34 cellular contexts compared by ENCODE assay signal in the genomic region with DNA sequence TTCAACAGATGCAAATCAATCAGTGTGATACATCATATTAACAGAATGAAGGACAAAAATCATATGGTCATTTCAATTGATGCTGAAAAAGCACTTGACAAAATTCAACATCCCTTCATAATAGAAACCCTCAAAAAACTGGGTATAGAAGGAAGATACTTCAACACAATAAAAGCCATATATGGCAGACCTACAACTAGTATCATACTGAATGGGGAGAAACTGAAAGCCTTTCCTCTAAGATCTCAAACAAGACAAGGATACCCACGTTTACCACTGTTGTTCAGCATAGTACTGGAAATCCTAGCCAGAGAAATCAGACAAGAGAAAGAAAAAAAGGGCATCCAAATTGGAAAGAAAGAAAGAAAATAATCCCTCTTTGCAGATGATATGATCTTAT. TPM values are rescaled to one million over a fixed set of nuclear protein-coding genes. Genes with fewer than 3 reads are reported as not detected.
"Had no signal": no experiment of that assay in that cellular context is flagged by ENCODE, and none has a peak within 500 bp of the region (broad histone marks: within the 10 kb centered on the region; RNA-seq: fewer than 3 reads in every experiment).

No MANE protein-coding gene starts in this region.

- DNase-seq: colonic mucosa; cortex of kidney; effector CD8-positive, alpha-beta T cell; effector memory CD8-positive, alpha-beta T cell; endodermal cell; erythroblast; esophagus squamous epithelium; foreskin fibroblast; foreskin melanocyte; gastrocnemius medialis; glutamatergic neuron; head of caudate nucleus; heart right ventricle; hippocampal formation; left cardiac atrium; left lung; left ventricle myocardium superior; lower lobe of right lung; mesenchymal stem cell; mucosa of descending colon; naive B cell had no signal

- H3K4me3 ChIP-seq: colonic mucosa, esophagus squamous epithelium, gastrocnemius medialis, heart right ventricle, left lung, lower lobe of right lung, mucosa of descending colon had no signal

- H3K4me1 ChIP-seq: colonic mucosa, esophagus squamous epithelium, gastrocnemius medialis, heart right ventricle, left lung, lower lobe of right lung had no signal

- FAIRE-seq: endometrium, islet of Langerhans, keratinocyte had no signal

- H3K36me3 ChIP-seq: colonic mucosa, esophagus squamous epithelium, gastrocnemius medialis, heart right ventricle, left lung, lower lobe of right lung had no signal

- H3K27ac ChIP-seq: colonic mucosa, epithelial cell of prostate, esophagus squamous epithelium, gastrocnemius medialis, heart right ventricle, left lung, lower lobe of right lung had no signal

- H3K27me3 ChIP-seq: colonic mucosa, gastrocnemius medialis, left lung had no signal

- H3K9me3 ChIP-seq: colonic mucosa, left lung, lower lobe of right lung, mucosa of descending colon had no signal

RNA-seq across cellular contexts. Expression of a gene that starts 47.1 kb away (rescaled TPM):
- total RNA-seq: dermis microvascular lymphatic vessel endothelial cell, endodermal cell, esophagus mucosa, esophagus squamous epithelium, gastrocnemius medialis, glomerular endothelial cell, heart right ventricle, kidney epithelial cell, left cardiac atrium, left lung, left ventricle myocardium superior, lower leg skin, lower lobe of right lung, lung microvascular endothelial cell, mesenteric fat pad, mesothelial cell of epicardium, mucosa of descending colon, myocyte had no signal
